25 cellular contexts compared by ENCODE assay signal in the genomic region with DNA sequence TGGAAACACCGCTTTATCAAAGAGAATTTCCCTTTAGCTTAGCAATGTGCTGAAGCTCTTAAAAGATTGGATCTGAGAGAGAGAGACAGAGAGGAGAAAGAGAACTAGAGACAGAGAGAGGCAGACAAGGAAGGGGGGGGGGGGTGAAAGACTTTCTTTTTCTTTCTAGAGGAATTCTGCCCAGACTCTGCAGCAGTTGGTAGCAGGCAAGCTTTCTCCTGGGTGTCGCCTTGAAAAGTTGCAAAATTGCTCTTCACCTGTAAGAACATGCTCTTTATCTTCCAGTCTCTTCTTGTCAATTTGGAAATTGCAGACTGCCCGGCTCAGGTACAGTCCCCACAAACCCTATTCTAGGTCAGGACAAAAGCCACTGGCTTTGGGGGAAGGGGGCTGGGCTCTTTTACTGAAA. TPM values are rescaled to one million over a fixed set of nuclear protein-coding genes. Genes with fewer than 3 reads are reported as not detected.
"Had no signal": no experiment of that assay in that cellular context is flagged by ENCODE, and none has a peak within 500 bp of the region (broad histone marks: within the 10 kb centered on the region; RNA-seq: fewer than 3 reads in every experiment).

No MANE protein-coding gene starts in this region.

- H3K36me3 ChIP-seq: gastrocnemius medialis, heart right ventricle, left lung, neutrophil, tibial nerve, uterus had no signal

- DNase-seq: activated B cell treated with CpG ODN at 0.5 μM for 24 hours; activated CD4-positive, alpha-beta T cell treated with anti-CD3 and anti-CD28 coated beads for 48 hours; activated CD8-positive, alpha-beta memory T cell treated with anti-CD3 and anti-CD28 coated beads for 24 hours; activated gamma-delta T cell treated with Interleukin-2 at 50 U/mL for 16 hours; activated naive CD8-positive, alpha-beta T cell treated with anti-CD3 and anti-CD28 coated beads, Interleukin-2, amount 10 ng/mL, durations not matched to agents 7 days and 5 days; erythroblast; gastrocnemius medialis; heart right ventricle; islet precursor cell; left lung; mammary epithelial cell; naive B cell; stimulated activated CD4-positive, alpha-beta T cell treated with anti-CD3 and anti-CD28 coated beads, Interleukin-4, amount 100 ng/mL, for 1 hour; stimulated activated naive CD4-positive, alpha-beta T cell; substantia nigra; T-helper 2 cell; uterus had no signal

- H3K27ac ChIP-seq: gastrocnemius medialis, heart right ventricle, left lung, neutrophil, tibial nerve, uterus had no signal

- H3K4me3 ChIP-seq: gastrocnemius medialis, heart right ventricle, left lung, tibial nerve, uterus had no signal

- ATAC-seq: gastrocnemius medialis, heart right ventricle, left lung had no signal

- H3K9me3 ChIP-seq: gastrocnemius medialis, heart right ventricle, left lung, neutrophil, tibial nerve, uterus had no signal

RNA-seq across cellular contexts. Expression of a gene that starts 2.9 kb away (rescaled TPM):
- total RNA-seq: activated B cell treated with CpG ODN at 0.5 μM for 24 hours; activated naive CD8-positive, alpha-beta T cell treated with anti-CD3 and anti-CD28 coated beads, Interleukin-2, amount 10 ng/mL, durations not matched to agents 7 days and 5 days; bronchial epithelial cell; chondrocyte; dermis microvascular lymphatic vessel endothelial cell; gastrocnemius medialis; heart right ventricle; left lung; mammary epithelial cell; mononuclear cell; renal cortical epithelial cell; skeletal muscle tissue; tibial nerve; uterus had no signal
- polyA plus RNA-seq: heart right ventricle, mammary epithelial cell had no signal
